In genomic region chr7:151179287-151179860, GRCh38 we compare ENCODE assay signal across 1 cellular context.
TF ChIP-seq lines count a peak whose summit lies in the region.

No MANE protein-coding gene starts in this region.

TF ChIP-seq in A549, 52 proteins besides CTCF, POLR2A, EP300 and RAD21:
- TF ChIP-seq REST (IDR thresholded peaks at IDR 0.05) (no peak), SREBF2 (IDR thresholded peaks at IDR 0.05) (no peak), RCOR1 (IDR thresholded peaks at IDR 0.05; ENCODE audit: low read depth, low read length) (no peak), HES2 (IDR thresholded peaks at IDR 0.05) (no peak), CHD4 (IDR thresholded peaks at IDR 0.05; ENCODE audit: borderline replicate concordance) (no peak), HOXB13 (CRISPR knock-in tag; IDR thresholded peaks at IDR 0.05; ENCODE audit: low read depth) (no peak), RFX5 (IDR thresholded peaks at IDR 0.05) (no peak), ATOH8 (CRISPR knock-in tag; IDR thresholded peaks at IDR 0.05; ENCODE audit: low read depth) (no peak), JUNB (IDR thresholded peaks at IDR 0.05) (no peak)
